In genomic region chr12:26114720-26115406, GRCh38 we compare ENCODE assay signal across 8 cellular contexts. TPM values are rescaled to one million over a fixed set of nuclear protein-coding genes. Genes with fewer than 3 reads are reported as not detected.
A peak's percentile ranks its signal among the peaks of the same experiment; 100 is the strongest.
DNase-seq lines count a peak whose midpoint lies in the region; ATAC-seq and TF ChIP-seq lines count a peak whose summit lies in the region.

No MANE protein-coding gene starts in this region.

- H3K27me3 ChIP-seq in OCI-LY3 (ENCODE audit: low read depth, low read length) (peaks cover 10% of the 10 kb centered on the region), neural progenitor cell (peaks cover 100% of the 10 kb centered on the region)

- H3K4me3 ChIP-seq in OCI-LY3 (ENCODE audit: low read length): peak overlapping the region; percentile 80
- peak overlapping the region; percentile 67 for H3K4me3 ChIP-seq in neural progenitor cell

- DNase-seq in CD14-positive monocyte (ENCODE audit: low spot score): no peak
- no peak for DNase-seq in endothelial cell (ENCODE audit: low spot score)
- no peak for DNase-seq in neural progenitor cell (ENCODE audit: low spot score)
- DNase-seq in activated effector memory CD4-positive, alpha-beta T cell treated with anti-CD3 and anti-CD28 coated beads, Interleukin-2, amount 50 U/mL, for 16 hours: no peak
- DNase-seq in omental fat pad (ENCODE audit: low spot score): no peak
- no peak for DNase-seq in NOMO-1 treated with DMSO at 0.1 percent for 48 hours (lab: John Stamatoyannopoulos, UW; ENCODE audit: unreplicated experiment)

- intact Hi-C loops in CD14-positive monocyte (cut with micrococcal nuclease): no loop called here

- H3K36me3 Mint-ChIP-seq in CD14-positive monocyte (no peaks in the 10 kb centered on the region), endothelial cell (ENCODE audit: low read depth, unreplicated experiment) (no peaks in the 10 kb centered on the region), neural progenitor cell (no peaks in the 10 kb centered on the region)

- H2AFZ ChIP-seq in OCI-LY3 (ENCODE audit: low read depth, low read length) (peak overlapping the region; percentile 73; the same call in 1 of the 2 replicates), neural progenitor cell (replicated peaks) (peak overlapping the region; percentile 86)

- H3K36me3 ChIP-seq in OCI-LY3 (replicated peaks; ENCODE audit: low read depth, low read length) (no peaks in the 10 kb centered on the region), neural progenitor cell (no peaks in the 10 kb centered on the region)

- H3K27ac Mint-ChIP-seq in CD14-positive monocyte: peak overlapping the region; percentile 3 to 74 (median 33)
- H3K27ac Mint-ChIP-seq in endothelial cell (ENCODE audit: unreplicated experiment): peak overlapping the region; percentile 94
- peak overlapping the region; percentile 77 for H3K27ac Mint-ChIP-seq in neural progenitor cell

- H3K27ac ChIP-seq in OCI-LY3 (ENCODE audit: low read length): no peak overlapping the region
- H3K27ac ChIP-seq in neural progenitor cell: no peak overlapping the region

- H3K27me3 Mint-ChIP-seq in CD14-positive monocyte (ENCODE audit: low read depth in 3 of 3) (peaks cover 14 to 32% (median 16%) of the 10 kb centered on the region in 3 donors), endothelial cell (ENCODE audit: unreplicated experiment) (peaks cover 3% of the 10 kb centered on the region), neural progenitor cell (ENCODE audit: insufficient read depth, low read depth) (peaks cover 2% of the 10 kb centered on the region)

- H3K4me1 ChIP-seq in OCI-LY3 (ENCODE audit: low read length) (peaks cover 54% of the 10 kb centered on the region), neural progenitor cell (peaks cover 23% of the 10 kb centered on the region)

- H3K4me2 ChIP-seq in OCI-LY3 (ENCODE audit: low read length) (peak overlapping the region; percentile 83), neural progenitor cell (peak overlapping the region; percentile 93)

- ATAC-seq in omental fat pad (ENCODE audit: low FRiP score) (no peak), GM18873 (IDR thresholded peaks at IDR 0.05; ENCODE audit: low FRiP score, unreplicated experiment) (no peak)

- peaks cover 17% of the 10 kb centered on the region for H3K4me1 Mint-ChIP-seq in CD14-positive monocyte
- peaks cover 26% of the 10 kb centered on the region for H3K4me1 Mint-ChIP-seq in endothelial cell (ENCODE audit: unreplicated experiment)
- H3K4me1 Mint-ChIP-seq in neural progenitor cell: peaks cover 31% of the 10 kb centered on the region

- no peaks in the 10 kb centered on the region for H3K9me3 ChIP-seq in OCI-LY3 (ENCODE audit: insufficient read depth, low read length)
- no peaks in the 10 kb centered on the region for H3K9me3 ChIP-seq in neural progenitor cell (ENCODE audit: low read depth)

- H3K79me2 ChIP-seq in OCI-LY3 (ENCODE audit: low read length): no peaks in the 10 kb centered on the region
- no peaks in the 10 kb centered on the region for H3K79me2 ChIP-seq in neural progenitor cell (ENCODE audit: low read depth)

- peak overlapping the region; percentile 82; the same call in 1 of the 2 replicates for H3K9ac ChIP-seq in OCI-LY3 (ENCODE audit: low read length)
- H3K9ac ChIP-seq in neural progenitor cell: no peak overlapping the region

- peaks cover 36% of the 10 kb centered on the region for H3F3A ChIP-seq in neural progenitor cell (ENCODE audit: low read depth)

- no peaks in the 10 kb centered on the region for H4K20me1 ChIP-seq in OCI-LY3 (ENCODE audit: insufficient read depth, low read length)
- H4K20me1 ChIP-seq in neural progenitor cell (ENCODE audit: low read depth): peaks cover 4% of the 10 kb centered on the region

- peaks cover 0 to 3% (median 0%) of the 10 kb centered on the region in 7 donors for H3K9me3 Mint-ChIP-seq in CD14-positive monocyte
- H3K9me3 Mint-ChIP-seq in endothelial cell (ENCODE audit: unreplicated experiment): no peaks in the 10 kb centered on the region
- H3K9me3 Mint-ChIP-seq in neural progenitor cell: no peaks in the 10 kb centered on the region

- TF ChIP-seq CTCF in CD14-positive monocyte (IDR thresholded peaks at IDR 0.05): no peak
- TF ChIP-seq CTCF in OCI-LY3 (IDR thresholded peaks at IDR 0.05; ENCODE audit: low read depth, low read length): no peak
- TF ChIP-seq CTCF in endothelial cell (IDR thresholded peaks at IDR 0.05; ENCODE audit: unreplicated experiment): no peak
- no peak for TF ChIP-seq CTCF in neural progenitor cell (IDR thresholded peaks at IDR 0.05)
- no peak for TF ChIP-seq CTCF in omental fat pad (IDR thresholded peaks at IDR 0.05)

- H3K4me3 Mint-ChIP-seq in CD14-positive monocyte: peak overlapping the region; percentile 66 to 80
- H3K4me3 Mint-ChIP-seq in endothelial cell (ENCODE audit: unreplicated experiment): peak overlapping the region; percentile 87
- peak overlapping the region; percentile 81 for H3K4me3 Mint-ChIP-seq in neural progenitor cell

RNA-seq across cellular contexts. Expression of gene BHLHE41, which starts 10.0 kb away (rescaled TPM):
- polyA plus RNA-seq in CD14-positive monocyte: not detected
- total RNA-seq in endothelial cell (ENCODE audit: unreplicated experiment) (4.0 TPM), neural progenitor cell (ENCODE audit: low replicate concordance) (0.12 TPM in 1 of 2 replicates, not detected in the other), omental fat pad (1 to 10 TPM; 4.6 to 7.5 (median 5.2) TPM)

Comparison
In these comparisons a context has a peak if more than half of its experiments do, and no peak if none do; other contexts are left out.
1. H3K27ac Mint-ChIP-seq: peak in every context shown above with its lines; median percentile 94 in endothelial cell; 77 in neural progenitor cell; 33 in CD14-positive monocyte.